1 cellular context compared by ENCODE assay signal in the genomic region with DNA sequence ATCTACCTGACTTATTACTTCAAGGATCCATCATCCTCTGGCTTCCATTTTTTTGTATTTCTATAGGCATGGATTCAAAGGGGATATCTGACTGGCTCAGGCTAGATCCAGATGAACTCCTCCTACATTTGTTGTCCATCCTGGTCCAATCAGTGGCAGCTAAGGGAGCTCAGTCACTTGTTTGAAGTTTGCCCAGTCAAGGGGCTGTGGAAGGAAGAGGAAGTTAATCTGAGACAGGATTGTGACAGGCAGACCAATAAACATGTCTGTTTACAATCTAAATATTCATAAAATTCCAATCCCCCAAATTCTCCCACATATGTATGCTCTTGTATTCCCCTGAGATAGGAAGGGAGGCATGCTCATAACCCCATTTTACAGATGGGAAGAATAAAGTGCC.
TF ChIP-seq lines count a peak whose summit lies in the region.

No MANE protein-coding gene starts in this region.

TF ChIP-seq in GM12878, 131 proteins besides CTCF, POLR2A, EP300 and RAD21:
- TF ChIP-seq BACH1 (IDR thresholded peaks at IDR 0.05; ENCODE audit: borderline replicate concordance) (no peak), SIN3A (IDR thresholded peaks at IDR 0.05; ENCODE audit: low read depth, low read length) (no peak), ATF7 (IDR thresholded peaks at IDR 0.05; ENCODE audit: low read depth) (no peak), FOXM1 (IDR thresholded peaks at IDR 0.05; ENCODE audit: low read depth, low read length) (no peak), RAD51 (IDR thresholded peaks at IDR 0.05) (no peak), NFXL1 (IDR thresholded peaks at IDR 0.05; ENCODE audit: borderline replicate concordance) (no peak)
- TF ChIP-seq, protein P1, sequence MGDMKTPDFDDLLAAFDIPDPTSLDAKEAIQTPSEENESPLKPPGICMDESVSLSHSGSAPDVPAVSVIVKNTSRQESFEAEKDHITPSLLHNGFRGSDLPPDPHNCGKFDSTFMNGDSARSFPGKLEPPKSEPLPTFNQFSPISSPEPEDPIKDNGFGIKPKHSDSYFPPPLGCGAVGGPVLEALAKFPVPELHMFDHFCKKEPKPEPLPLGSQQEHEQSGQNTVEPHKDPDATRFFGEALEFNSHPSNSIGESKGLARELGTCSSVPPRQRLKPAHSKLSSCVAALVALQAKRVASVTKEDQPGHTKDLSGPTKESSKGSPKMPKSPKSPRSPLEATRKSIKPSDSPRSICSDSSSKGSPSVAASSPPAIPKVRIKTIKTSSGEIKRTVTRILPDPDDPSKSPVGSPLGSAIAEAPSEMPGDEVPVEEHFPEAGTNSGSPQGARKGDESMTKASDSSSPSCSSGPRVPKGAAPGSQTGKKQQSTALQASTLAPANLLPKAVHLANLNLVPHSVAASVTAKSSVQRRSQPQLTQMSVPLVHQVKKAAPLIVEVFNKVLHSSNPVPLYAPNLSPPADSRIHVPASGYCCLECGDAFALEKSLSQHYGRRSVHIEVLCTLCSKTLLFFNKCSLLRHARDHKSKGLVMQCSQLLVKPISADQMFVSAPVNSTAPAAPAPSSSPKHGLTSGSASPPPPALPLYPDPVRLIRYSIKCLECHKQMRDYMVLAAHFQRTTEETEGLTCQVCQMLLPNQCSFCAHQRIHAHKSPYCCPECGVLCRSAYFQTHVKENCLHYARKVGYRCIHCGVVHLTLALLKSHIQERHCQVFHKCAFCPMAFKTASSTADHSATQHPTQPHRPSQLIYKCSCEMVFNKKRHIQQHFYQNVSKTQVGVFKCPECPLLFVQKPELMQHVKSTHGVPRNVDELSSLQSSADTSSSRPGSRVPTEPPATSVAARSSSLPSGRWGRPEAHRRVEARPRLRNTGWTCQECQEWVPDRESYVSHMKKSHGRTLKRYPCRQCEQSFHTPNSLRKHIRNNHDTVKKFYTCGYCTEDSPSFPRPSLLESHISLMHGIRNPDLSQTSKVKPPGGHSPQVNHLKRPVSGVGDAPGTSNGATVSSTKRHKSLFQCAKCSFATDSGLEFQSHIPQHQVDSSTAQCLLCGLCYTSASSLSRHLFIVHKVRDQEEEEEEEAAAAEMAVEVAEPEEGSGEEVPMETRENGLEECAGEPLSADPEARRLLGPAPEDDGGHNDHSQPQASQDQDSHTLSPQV (IDR thresholded peaks at IDR 0.05): no peak
TF ChIP-seq in GM12878: peak in this region for 0.
